19 cellular contexts compared by ENCODE assay signal in the genomic region with DNA sequence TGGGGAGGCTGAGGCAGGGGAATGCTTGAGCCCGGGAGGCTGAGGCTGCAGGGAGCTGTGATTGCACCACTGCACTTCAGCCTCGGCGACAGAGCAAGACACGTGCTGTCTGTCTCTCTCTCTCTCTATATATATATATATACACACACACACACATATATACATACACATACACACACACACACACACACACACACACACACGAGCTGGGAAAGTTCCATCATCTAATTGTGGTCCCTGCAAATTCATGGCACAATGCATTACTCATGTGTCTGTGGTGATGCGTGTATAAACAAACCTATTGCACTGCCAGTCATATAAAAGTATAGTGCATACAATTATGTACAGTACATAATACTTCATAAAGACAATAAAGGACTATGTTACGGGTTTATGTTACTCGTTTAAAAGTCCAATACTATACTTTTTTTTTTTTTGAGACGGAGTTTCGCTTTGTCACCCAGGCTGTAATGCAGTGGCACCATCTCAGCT.
"Had no signal": no experiment of that assay in that cellular context is flagged by ENCODE, and none has a peak within 500 bp of the region (broad histone marks: within the 10 kb centered on the region; RNA-seq: fewer than 3 reads in every experiment).

No MANE protein-coding gene starts in this region.

- H3K4me3 ChIP-seq: coronary artery, esophagus squamous epithelium, heart left ventricle, stomach, thoracic aorta had no signal

- H3K36me3 ChIP-seq: thoracic aorta had no signal

- H3K4me3 Mint-ChIP-seq: activated CD4-positive, alpha-beta memory T cell treated with anti-CD3 and anti-CD28 coated beads for 36 hours; activated CD8-positive, alpha-beta memory T cell treated with anti-CD3 and anti-CD28 coated beads, Interleukin-2, amount 10 ng/mL, durations not matched to agents 7 days and 5 days; activated T-cell treated with anti-CD3 and anti-CD28 coated beads, Interleukin-2, amount 50 U/mL, for 24 hours; immature natural killer cell; naive thymus-derived CD4-positive, alpha-beta T cell had no signal

- H3K9me3 Mint-ChIP-seq: activated CD4-positive, alpha-beta memory T cell treated with anti-CD3 and anti-CD28 coated beads for 36 hours; activated T-cell treated with anti-CD3 and anti-CD28 coated beads, Interleukin-2, amount 50 U/mL, for 24 hours; immature natural killer cell had no signal

- DNase-seq: activated CD4-positive, alpha-beta memory T cell treated with anti-CD3 and anti-CD28 coated beads for 36 hours; activated CD4-positive, alpha-beta T cell treated with anti-CD3 and anti-CD28 coated beads for 1 hour; activated CD8-positive, alpha-beta memory T cell treated with anti-CD3 and anti-CD28 coated beads, Interleukin-2, amount 10 ng/mL, durations not matched to agents 7 days and 5 days; activated effector memory CD4-positive, alpha-beta T cell treated with Interleukin-2 at 50 U/mL for 16 hours; activated naive CD4-positive, alpha-beta T cell treated with anti-CD3 and anti-CD28 coated beads, Interleukin-2, amount 50 U/mL, for 16 hours; activated T-cell treated with anti-CD3 and anti-CD28 coated beads, Interleukin-2, amount 50 U/mL, for 24 hours; central memory CD4-positive, alpha-beta T cell; esophagus squamous epithelium; heart left ventricle; immature natural killer cell; left cardiac atrium; naive thymus-derived CD4-positive, alpha-beta T cell; stimulated activated CD4-positive, alpha-beta T cell treated with anti-CD3 and anti-CD28 coated beads, Interleukin-12 subunit alpha, Interleukin-12 subunit beta, amount 100 ng/mL, for 4 hours; stimulated activated CD4-positive, alpha-beta T cell treated with anti-CD3 and anti-CD28 coated beads, Interleukin-2, amount 100 ng/mL, for 24 hours; stomach had no signal

- H2AFZ ChIP-seq: parathyroid adenoma had no signal

- H3K9me3 ChIP-seq: esophagus squamous epithelium, heart left ventricle, stomach, thoracic aorta had no signal

- ATAC-seq: activated CD8-positive, alpha-beta memory T cell treated with anti-CD3 and anti-CD28 coated beads, Interleukin-2, amount 10 ng/mL, durations not matched to agents 7 days and 5 days; heart left ventricle; left cardiac atrium; naive thymus-derived CD4-positive, alpha-beta T cell had no signal

- H3K27me3 Mint-ChIP-seq: activated CD4-positive, alpha-beta memory T cell treated with anti-CD3 and anti-CD28 coated beads for 36 hours; activated CD8-positive, alpha-beta memory T cell treated with anti-CD3 and anti-CD28 coated beads, Interleukin-2, amount 10 ng/mL, durations not matched to agents 7 days and 5 days; activated T-cell treated with anti-CD3 and anti-CD28 coated beads, Interleukin-2, amount 50 U/mL, for 24 hours; naive thymus-derived CD4-positive, alpha-beta T cell had no signal

- H3K4me1 ChIP-seq: esophagus squamous epithelium, heart left ventricle, parathyroid adenoma, stomach had no signal

- H3K27me3 ChIP-seq: esophagus squamous epithelium, heart left ventricle, stomach had no signal

- H3K4me1 Mint-ChIP-seq: activated CD8-positive, alpha-beta memory T cell treated with anti-CD3 and anti-CD28 coated beads, Interleukin-2, amount 10 ng/mL, durations not matched to agents 7 days and 5 days had no signal

- H3K27ac ChIP-seq: coronary artery, esophagus squamous epithelium, heart left ventricle, parathyroid adenoma, stomach, thoracic aorta, VCaP had no signal

- H3K9ac ChIP-seq: parathyroid adenoma had no signal

- H3K27ac Mint-ChIP-seq: activated CD4-positive, alpha-beta memory T cell treated with anti-CD3 and anti-CD28 coated beads for 36 hours; activated CD8-positive, alpha-beta memory T cell treated with anti-CD3 and anti-CD28 coated beads, Interleukin-2, amount 10 ng/mL, durations not matched to agents 7 days and 5 days; activated T-cell treated with anti-CD3 and anti-CD28 coated beads, Interleukin-2, amount 50 U/mL, for 24 hours; immature natural killer cell had no signal
